In genomic region chr21:15441999-15442398, GRCh38 we compare ENCODE assay signal across 24 cellular contexts.
"Had no signal": no experiment of that assay in that cellular context is flagged by ENCODE, and none has a peak within 500 bp of the region (broad histone marks: within the 10 kb centered on the region; RNA-seq: fewer than 3 reads in every experiment).

No MANE protein-coding gene starts in this region.

- H3K4me1 ChIP-seq: breast epithelium, colonic mucosa, parathyroid adenoma had no signal

- H3K36me3 Mint-ChIP-seq: naive thymus-derived CD8-positive, alpha-beta T cell; type B pancreatic cell had no signal

- H3K27ac Mint-ChIP-seq: activated naive CD8-positive, alpha-beta T cell; activated T-cell treated with anti-CD3 and anti-CD28 coated beads, Interleukin-2, amount 50 U/mL, for 24 hours; activated T-helper 17 cell treated with anti-CD3 and anti-CD28 coated beads, Interleukin-2, amount 50 U/mL, for 72 hours; effector memory CD8-positive, alpha-beta T cell had no signal

- DNase-seq: activated CD8-positive, alpha-beta memory T cell treated with anti-CD3 and anti-CD28 coated beads for 24 hours; activated CD8-positive, alpha-beta memory T cell treated with anti-CD3 and anti-CD28 coated beads, Interleukin-2, amount 50 U/mL, for 4 hours; activated T-cell treated with anti-CD3 and anti-CD28 coated beads, Interleukin-2, amount 50 U/mL, for 24 hours; adrenal gland; colonic mucosa; dorsolateral prefrontal cortex; effector memory CD8-positive, alpha-beta T cell; esophagus squamous epithelium; hippocampal formation; kidney glomerular epithelial cell; left lung; naive thymus-derived CD8-positive, alpha-beta T cell; spleen; stimulated activated CD4-positive, alpha-beta T cell treated with anti-CD3 and anti-CD28 coated beads, Interleukin-4, amount 100 ng/mL, for 1 hour; stimulated activated naive CD4-positive, alpha-beta T cell treated with Interleukin-2 at 50 U/mL for 16 hours; T-helper 1 cell had no signal

- H3K9me3 ChIP-seq: adrenal gland, breast epithelium, colonic mucosa, esophagus squamous epithelium, left lung, spleen, thoracic aorta had no signal

- H3K9me3 Mint-ChIP-seq: activated T-cell treated with anti-CD3 and anti-CD28 coated beads, Interleukin-2, amount 50 U/mL, for 24 hours; activated T-helper 17 cell treated with anti-CD3 and anti-CD28 coated beads, Interleukin-2, amount 50 U/mL, for 72 hours; effector memory CD8-positive, alpha-beta T cell; type B pancreatic cell had no signal

- H3K4me3 Mint-ChIP-seq: activated naive CD8-positive, alpha-beta T cell; activated T-cell treated with anti-CD3 and anti-CD28 coated beads, Interleukin-2, amount 50 U/mL, for 24 hours; activated T-helper 17 cell treated with anti-CD3 and anti-CD28 coated beads, Interleukin-2, amount 50 U/mL, for 72 hours; effector memory CD8-positive, alpha-beta T cell; naive thymus-derived CD8-positive, alpha-beta T cell had no signal

- ATAC-seq: activated T-helper 17 cell treated with anti-CD3 and anti-CD28 coated beads, Interleukin-2, amount 50 U/mL, for 72 hours; effector memory CD8-positive, alpha-beta T cell; left lung; naive thymus-derived CD8-positive, alpha-beta T cell had no signal

- H3K4me3 ChIP-seq: adrenal gland, breast epithelium, colonic mucosa, dorsolateral prefrontal cortex, esophagus squamous epithelium, left lung, spleen, thoracic aorta had no signal

- H3K27me3 Mint-ChIP-seq: activated naive CD8-positive, alpha-beta T cell; activated T-cell treated with anti-CD3 and anti-CD28 coated beads, Interleukin-2, amount 50 U/mL, for 24 hours; activated T-helper 17 cell treated with anti-CD3 and anti-CD28 coated beads, Interleukin-2, amount 50 U/mL, for 72 hours; effector memory CD8-positive, alpha-beta T cell; naive thymus-derived CD8-positive, alpha-beta T cell; type B pancreatic cell had no signal

- H2AFZ ChIP-seq: parathyroid adenoma had no signal

- FAIRE-seq: frontal cortex, TTC549 had no signal

- H3K36me3 ChIP-seq: adrenal gland, breast epithelium, colonic mucosa, esophagus squamous epithelium, left lung, spleen, thoracic aorta had no signal

- H3K79me2 ChIP-seq: parathyroid adenoma had no signal

- H3K27ac ChIP-seq: adrenal gland, colonic mucosa, esophagus squamous epithelium, left lung, parathyroid adenoma, thoracic aorta had no signal

- H3K9ac ChIP-seq: parathyroid adenoma had no signal

- H3K27me3 ChIP-seq: adrenal gland, breast epithelium, colonic mucosa, dorsolateral prefrontal cortex, esophagus squamous epithelium, left lung, spleen had no signal
